22 cellular contexts compared by ENCODE assay signal in the genomic region with DNA sequence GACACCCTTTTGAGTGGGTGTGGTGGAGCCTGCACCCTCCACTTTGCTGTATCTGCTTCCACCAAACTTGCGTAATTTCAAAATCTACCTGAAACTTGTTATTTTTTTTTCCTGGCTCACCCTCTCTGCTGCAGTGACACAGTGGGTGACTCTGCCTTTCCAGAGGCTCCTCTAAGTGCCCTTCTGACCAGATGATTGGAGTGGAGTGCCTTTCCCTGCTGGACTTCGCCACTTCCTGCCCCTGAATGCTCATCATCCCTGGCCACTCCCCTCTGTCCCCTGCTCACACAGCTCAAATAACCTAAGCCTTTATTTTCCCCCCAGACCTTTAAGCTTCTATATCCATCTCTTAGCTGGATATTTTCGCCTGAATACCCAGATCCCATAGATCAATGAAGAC.
"Had no signal": no experiment of that assay in that cellular context is flagged by ENCODE, and none has a peak within 500 bp of the region (broad histone marks: within the 10 kb centered on the region; RNA-seq: fewer than 3 reads in every experiment).

No MANE protein-coding gene starts in this region.

- H3K36me3 Mint-ChIP-seq: activated CD4-positive, alpha-beta memory T cell treated with anti-CD3 and anti-CD28 coated beads for 36 hours; activated naive CD8-positive, alpha-beta T cell treated with anti-CD3 and anti-CD28 coated beads for 36 hours had no signal

- H3K27ac Mint-ChIP-seq: activated CD4-positive, alpha-beta memory T cell treated with anti-CD3 and anti-CD28 coated beads for 36 hours; activated CD4-positive, alpha-beta T cell treated with anti-CD3 and anti-CD28 coated beads, Interleukin-2, amount 10 ng/mL, durations not matched to agents 7 days and 5 days; activated naive CD4-positive, alpha-beta T cell treated with anti-CD3 and anti-CD28 coated beads for 36 hours; activated naive CD8-positive, alpha-beta T cell treated with anti-CD3 and anti-CD28 coated beads for 36 hours; T-helper 17 cell; WTC11 had no signal

- H3K27me3 Mint-ChIP-seq: activated CD4-positive, alpha-beta T cell treated with anti-CD3 and anti-CD28 coated beads, Interleukin-2, amount 10 ng/mL, durations not matched to agents 7 days and 5 days had no signal

- H3K9me3 Mint-ChIP-seq: activated naive CD4-positive, alpha-beta T cell treated with anti-CD3 and anti-CD28 coated beads for 36 hours; activated T-cell treated with anti-CD3 and anti-CD28 coated beads, Interleukin-2, amount 50 U/mL, for 4 hours had no signal

- H3K4me3 Mint-ChIP-seq: activated CD4-positive, alpha-beta memory T cell treated with anti-CD3 and anti-CD28 coated beads for 36 hours; activated CD4-positive, alpha-beta T cell treated with anti-CD3 and anti-CD28 coated beads, Interleukin-2, amount 10 ng/mL, durations not matched to agents 7 days and 5 days; activated naive CD4-positive, alpha-beta T cell treated with anti-CD3 and anti-CD28 coated beads for 36 hours; activated naive CD8-positive, alpha-beta T cell treated with anti-CD3 and anti-CD28 coated beads for 36 hours; activated T-cell treated with anti-CD3 and anti-CD28 coated beads, Interleukin-2, amount 50 U/mL, for 4 hours; T-helper 17 cell; WTC11 had no signal

- DNase-seq: activated CD4-positive, alpha-beta memory T cell treated with anti-CD3 and anti-CD28 coated beads for 36 hours; activated CD4-positive, alpha-beta T cell treated with anti-CD3 and anti-CD28 coated beads, Interleukin-2, amount 10 ng/mL, durations not matched to agents 7 days and 5 days; activated CD4-positive, CD25-positive, alpha-beta regulatory T cell treated with anti-CD3 and anti-CD28 coated beads, Interleukin-2, amount 50 U/mL, for 72 hours; activated CD8-positive, alpha-beta memory T cell treated with anti-CD3 and anti-CD28 coated beads for 24 hours; activated effector memory CD4-positive, alpha-beta T cell treated with anti-CD3 and anti-CD28 coated beads, Interleukin-2, amount 50 U/mL, for 16 hours; activated naive CD4-positive, alpha-beta T cell treated with anti-CD3 and anti-CD28 coated beads for 36 hours; activated naive CD8-positive, alpha-beta T cell treated with anti-CD3 and anti-CD28 coated beads for 36 hours; activated T-cell treated with anti-CD3 and anti-CD28 coated beads, Interleukin-2, amount 50 U/mL, for 4 hours; anterior cingulate cortex; caudate nucleus; KG1; NCI-H1092; NCI-H1417 treated with DMSO at 0.1 percent for 48 hours; NCI-H1694 treated with DMSO at 0.1 percent for 48 hours; NCI-H2029 treated with DMSO at 0.1 percent for 48 hours; NCI-H345; NCI-H524; NCI-H82; SIG-M5; T-helper 17 cell; T-helper 9 cell had no signal

- ATAC-seq: activated T-cell treated with anti-CD3 and anti-CD28 coated beads, Interleukin-2, amount 50 U/mL, for 4 hours; T-helper 17 cell; WTC11 had no signal
